In the genomic region with DNA sequence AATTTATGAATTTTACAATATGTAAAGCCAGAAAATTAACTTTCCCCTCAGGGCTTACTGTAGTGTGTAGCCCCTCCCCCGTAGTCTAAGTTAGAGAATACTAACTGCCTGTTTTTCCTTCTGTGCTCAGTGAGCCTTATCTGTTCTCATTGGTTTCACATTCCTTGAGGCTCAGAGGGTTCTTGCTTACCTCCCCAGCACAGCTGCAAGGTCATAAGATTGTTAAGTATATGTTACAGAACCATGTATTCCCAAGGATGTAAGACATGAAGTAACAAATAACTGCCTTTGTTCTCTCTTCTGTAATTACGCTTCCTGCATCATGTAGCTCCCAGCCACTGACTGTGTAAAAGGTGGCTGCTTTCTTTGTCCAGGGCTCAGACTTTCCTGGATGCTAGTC, we compare ENCODE assay signal across 1 cellular context.
A peak's percentile ranks its signal among the peaks of the same experiment; 100 is the strongest.
TF ChIP-seq lines count a peak whose summit lies in the region.

No MANE protein-coding gene starts in this region.

TF ChIP-seq in HEK293, 187 proteins besides CTCF, POLR2A, EP300 and RAD21:
- TF ChIP-seq BCL11B (tag by site-specific recombination; IDR thresholded peaks at IDR 0.05; ENCODE audit: low read depth) (no peak), SP7 (tag by site-specific recombination; IDR thresholded peaks at IDR 0.05) (peak; percentile 58; the same call in 1 of the 2 replicates), ZNF596 (tag by site-specific recombination; IDR thresholded peaks at IDR 0.05) (no peak), ZNF768 (tag by site-specific recombination; IDR thresholded peaks at IDR 0.05) (no peak)
- TF ChIP-seq, protein P1, sequence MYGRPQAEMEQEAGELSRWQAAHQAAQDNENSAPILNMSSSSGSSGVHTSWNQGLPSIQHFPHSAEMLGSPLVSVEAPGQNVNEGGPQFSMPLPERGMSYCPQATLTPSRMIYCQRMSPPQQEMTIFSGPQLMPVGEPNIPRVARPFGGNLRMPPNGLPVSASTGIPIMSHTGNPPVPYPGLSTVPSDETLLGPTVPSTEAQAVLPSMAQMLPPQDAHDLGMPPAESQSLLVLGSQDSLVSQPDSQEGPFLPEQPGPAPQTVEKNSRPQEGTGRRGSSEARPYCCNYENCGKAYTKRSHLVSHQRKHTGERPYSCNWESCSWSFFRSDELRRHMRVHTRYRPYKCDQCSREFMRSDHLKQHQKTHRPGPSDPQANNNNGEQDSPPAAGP (tag by site-specific recombination; IDR thresholded peaks at IDR 0.05): no peak
- TF ChIP-seq, protein P2, sequence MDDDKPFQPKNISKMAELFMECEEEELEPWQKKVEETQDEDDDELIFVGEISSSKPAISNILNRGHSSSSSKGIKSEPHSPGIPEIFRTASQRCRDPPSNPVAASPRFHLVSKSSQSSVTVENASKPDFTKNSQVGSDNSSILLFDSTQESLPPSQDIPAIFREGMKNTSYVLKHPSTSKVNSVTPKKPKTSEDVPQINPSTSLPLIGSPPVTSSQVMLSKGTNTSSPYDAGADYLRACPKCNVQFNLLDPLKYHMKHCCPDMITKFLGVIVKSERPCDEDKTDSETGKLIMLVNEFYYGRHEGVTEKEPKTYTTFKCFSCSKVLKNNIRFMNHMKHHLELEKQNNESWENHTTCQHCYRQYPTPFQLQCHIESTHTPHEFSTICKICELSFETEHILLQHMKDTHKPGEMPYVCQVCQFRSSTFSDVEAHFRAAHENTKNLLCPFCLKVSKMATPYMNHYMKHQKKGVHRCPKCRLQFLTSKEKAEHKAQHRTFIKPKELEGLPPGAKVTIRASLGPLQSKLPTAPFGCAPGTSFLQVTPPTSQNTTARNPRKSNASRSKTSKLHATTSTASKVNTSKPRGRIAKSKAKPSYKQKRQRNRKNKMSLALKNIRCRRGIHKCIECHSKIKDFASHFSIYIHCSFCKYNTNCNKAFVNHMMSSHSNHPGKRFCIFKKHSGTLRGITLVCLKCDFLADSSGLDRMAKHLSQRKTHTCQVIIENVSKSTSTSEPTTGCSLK (tag by site-specific recombination; IDR thresholded peaks at IDR 0.05): no peak
TF ChIP-seq in HEK293: peak in this region for 1.
